ENCODE assay signal across 8 cellular contexts in the genomic region with DNA sequence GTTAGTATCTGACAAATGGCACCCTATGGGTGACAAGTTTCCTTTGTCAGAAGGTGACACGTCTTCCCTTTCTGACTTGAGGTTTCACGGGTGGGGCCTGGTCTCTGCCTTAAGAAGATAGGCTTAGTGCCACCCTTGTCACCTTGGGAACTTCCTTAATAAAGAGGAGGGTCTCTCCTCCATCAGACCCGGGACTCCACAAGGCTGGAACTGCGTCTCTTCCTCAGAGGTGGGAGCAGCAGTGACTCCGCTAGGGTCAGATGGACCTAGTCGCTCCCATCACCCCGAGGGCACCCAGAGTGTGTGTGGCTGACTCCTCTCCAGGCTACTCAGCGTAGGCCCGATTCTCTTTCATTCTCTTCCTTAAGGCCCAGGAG. TPM values are rescaled to one million over a fixed set of nuclear protein-coding genes. Genes with fewer than 3 reads are reported as not detected.
DNase-seq lines count a peak whose midpoint lies in the region; ATAC-seq, FAIRE-seq and TF ChIP-seq lines count a peak whose summit lies in the region.

No MANE protein-coding gene starts in this region.

- H3K79me1 ChIP-seq in H9 (ENCODE audit: insufficient read depth, low read depth, low read length, poor library complexity, severe bottlenecking): no peaks in the 10 kb centered on the region

- H3K4me3 Mint-ChIP-seq in H9: peak overlapping the region; percentile 91 to 97
- peak overlapping the region; percentile 99 for H3K4me3 Mint-ChIP-seq in activated CD4-positive, alpha-beta memory T cell treated with anti-CD3 and anti-CD28 coated beads, Interleukin-2, amount 10 ng/mL, durations not matched to agents 7 days and 5 days

- intact Hi-C loops in left ventricle myocardium inferior (cut with micrococcal nuclease): no loop called here

- H4K8ac ChIP-seq in H9 (replicated peaks; ENCODE audit: insufficient read length, low read depth, low read length): no peak overlapping the region

- no peak overlapping the region for H3K23ac ChIP-seq in H9 (ENCODE audit: insufficient read length, low read depth, low read length)

- H3K27ac Mint-ChIP-seq in H9: peak overlapping the region in 2 of 3 experiments; percentile 28 to 67; a peak in 1 of 7 replicates
- H3K27ac Mint-ChIP-seq in activated CD4-positive, alpha-beta memory T cell treated with anti-CD3 and anti-CD28 coated beads, Interleukin-2, amount 10 ng/mL, durations not matched to agents 7 days and 5 days: peak overlapping the region; percentile 89

- CTCF ChIA-PET in A549 (lab: Yijun Ruan, JAX): interaction anchor here (1.0 to 1.1 kb wide), 3 partner anchors 24 to 76 kb away, joined by 3 to 6 read pairs (median 4); no protein-coding TSS in a partner anchor
- CTCF ChIA-PET in activated CD4-positive, alpha-beta memory T cell treated with anti-CD3 and anti-CD28 coated beads, Interleukin-2, amount 10 ng/mL, durations not matched to agents 7 days and 5 days (lab: Charles Lee): interaction anchor here (0.7 to 1.3 kb wide), 4 partner anchors 35 to 188 kb away, joined by 3 read pairs; no protein-coding TSS in a partner anchor

- peaks cover 11 to 18% of the 10 kb centered on the region in 2 experiments for H3K4me1 Mint-ChIP-seq in H9
- peaks cover 35% of the 10 kb centered on the region for H3K4me1 Mint-ChIP-seq in activated CD4-positive, alpha-beta memory T cell treated with anti-CD3 and anti-CD28 coated beads, Interleukin-2, amount 10 ng/mL, durations not matched to agents 7 days and 5 days

- H3K27me3 ChIP-seq in H9 (ENCODE audit: insufficient read depth, low read length): no peaks in the 10 kb centered on the region
- H3K27me3 ChIP-seq in left ventricle myocardium inferior (ENCODE audit: low read depth): no peaks in the 10 kb centered on the region

- ATAC-seq in A549: peak; percentile 38 to 41
- ATAC-seq in HG03571 (IDR thresholded peaks at IDR 0.05; ENCODE audit: unreplicated experiment): no peak

- no peak for FAIRE-seq in A549 (lab: Jason Lieb, UNC)

- H2BK5ac ChIP-seq in H9 (ENCODE audit: insufficient read length, low read length): no peak overlapping the region

- no peak overlapping the region for H2BK15ac ChIP-seq in H9 (ENCODE audit: low read depth, low read length)

- H3K4ac ChIP-seq in H9 (ENCODE audit: low read depth, low read length): no peak overlapping the region

- no peak for TF ChIP-seq POLR2A in A549 (IDR thresholded peaks at IDR 0.05; ENCODE audit: low read length)

- WGBS in A549 (ENCODE audit: missing lambda C conversion rate): 67% methylated on average over 8 of the region's 9 CpGs
- no CpG with 5 or more reads among the region's 9 CpGs for WGBS in H9 (ENCODE audit: extremely low coverage, insufficient read length, low lambda C conversion rate)

- no peak for TF ChIP-seq EP300 in A549 (IDR thresholded peaks at IDR 0.05)

- no peak overlapping the region for H3K18ac ChIP-seq in H9 (ENCODE audit: insufficient read length, low read depth, low read length)

- H2AFZ ChIP-seq in H9 (ENCODE audit: low read length): no peak overlapping the region

- H3K4me1 ChIP-seq in A549: peaks cover 8% of the 10 kb centered on the region; the same call in 2 of the 3 replicates
- peaks cover 6% of the 10 kb centered on the region for H3K4me1 ChIP-seq in H9 (ENCODE audit: insufficient read depth, low read length)
- peaks cover 32% of the 10 kb centered on the region for H3K4me1 ChIP-seq in left ventricle myocardium inferior

- peak overlapping the region; percentile 68 to 88 for H3K27ac ChIP-seq in A549
- H3K27ac ChIP-seq in H9 (ENCODE audit: insufficient read length, low read depth, low read length): no peak overlapping the region
- H3K27ac ChIP-seq in left ventricle myocardium inferior (replicated peaks): peak overlapping the region; percentile 51

- no peaks in the 10 kb centered on the region for H3K9me3 Mint-ChIP-seq in H9
- no peaks in the 10 kb centered on the region for H3K9me3 Mint-ChIP-seq in activated CD4-positive, alpha-beta memory T cell treated with anti-CD3 and anti-CD28 coated beads, Interleukin-2, amount 10 ng/mL, durations not matched to agents 7 days and 5 days

- no peak overlapping the region for H3T11ph ChIP-seq in H9 (ENCODE audit: low read length)

- H3K79me2 ChIP-seq in H9 (ENCODE audit: insufficient read depth, low read length): no peaks in the 10 kb centered on the region

- no peaks in the 10 kb centered on the region for H4K20me1 ChIP-seq in H9 (ENCODE audit: control insufficient read depth, insufficient read depth, insufficient read length)

- H4K91ac ChIP-seq in H9 (ENCODE audit: insufficient read length, low read depth, low read length): no peak overlapping the region

- H2BK20ac ChIP-seq in H9 (ENCODE audit: low read depth, low read length, poor library complexity, severe bottlenecking): no peak overlapping the region

- H3K4me3 ChIP-seq in A549 (peak overlapping the region; percentile 79), left ventricle myocardium inferior (peak overlapping the region; percentile 99)

- no peak overlapping the region for H2BK120ac ChIP-seq in H9 (ENCODE audit: low read depth, low read length, poor library complexity, severe bottlenecking)

- no peak overlapping the region for H4K5ac ChIP-seq in H9 (ENCODE audit: insufficient read length, low read depth, low read length)

- H3K14ac ChIP-seq in H9 (ENCODE audit: insufficient read depth, low read length): no peak overlapping the region

- no peak overlapping the region for H2BK12ac ChIP-seq in H9 (ENCODE audit: insufficient read length, low read depth, low read length)

- DNase-seq in A549 (ENCODE audit: low read depth in 1 of 2, low spot score in 1 of 2) (no peak), H9 (peak; percentile 42), left ventricle myocardium inferior (no peak), HK-2 (ENCODE audit: unreplicated experiment) (no peak), NCI-H2171 treated with DMSO at 0.1 percent for 48 hours (lab: John Stamatoyannopoulos, UW) (no peak)
- peak; percentile 36 for DNase-seq in activated CD4-positive, alpha-beta memory T cell treated with anti-CD3 and anti-CD28 coated beads, Interleukin-2, amount 10 ng/mL, durations not matched to agents 7 days and 5 days
- peak; percentile 19 for DNase-seq in stimulated activated CD4-positive, alpha-beta T cell treated with anti-CD3 and anti-CD28 coated beads, Interleukin-4, amount 100 ng/mL, for 24 hours

- H3K23me2 ChIP-seq in H9 (ENCODE audit: insufficient read length, low read depth, low read length, poor library complexity, severe bottlenecking): no peaks in the 10 kb centered on the region

- H3K56ac ChIP-seq in H9 (ENCODE audit: insufficient read length, low read depth, low read length): no peak overlapping the region

- POLR2A ChIA-PET in A549 (lab: Yijun Ruan, JAX): interaction anchor here (2.2 kb wide), 1 partner anchor 79 kb away, joined by 13 read pairs; the partner anchor contains the start of gene SLC9A1
- POLR2A ChIA-PET in activated CD4-positive, alpha-beta memory T cell treated with anti-CD3 and anti-CD28 coated beads, Interleukin-2, amount 10 ng/mL, durations not matched to agents 7 days and 5 days (lab: Charles Lee): interaction anchor here (0.9 to 1.5 kb wide), 6 partner anchors 8 to 1095 kb away, joined by 3 to 10 read pairs (median 4); partner anchors contain the start of genes FAM76A, MED18, SLC9A1 and WASF2

- H3K27me3 Mint-ChIP-seq in H9 (ENCODE audit: low read depth): peaks cover 12% of the 10 kb centered on the region
- no peaks in the 10 kb centered on the region for H3K27me3 Mint-ChIP-seq in activated CD4-positive, alpha-beta memory T cell treated with anti-CD3 and anti-CD28 coated beads, Interleukin-2, amount 10 ng/mL, durations not matched to agents 7 days and 5 days

- H2AK5ac ChIP-seq in H9 (ENCODE audit: insufficient read length, low read length): no peak overlapping the region

- H3K4me2 ChIP-seq in A549 (peak overlapping the region; percentile 75), H9 (ENCODE audit: insufficient read depth, insufficient read length, low read length) (peak overlapping the region; percentile 20)

- H3K9me3 ChIP-seq in A549 (no peaks in the 10 kb centered on the region), H9 (ENCODE audit: control insufficient read depth, low read depth, low read length) (no peaks in the 10 kb centered on the region), left ventricle myocardium inferior (replicated peaks) (no peaks in the 10 kb centered on the region)

- no peak overlapping the region for H3K9ac ChIP-seq in H9 (ENCODE audit: extremely low read depth, insufficient read length, low read length)

- TF ChIP-seq RAD21 in A549 (conservative IDR thresholded peaks at IDR 0.05 in 1 of 2, IDR thresholded peaks at IDR 0.05 in 1 of 2): no peak

- H3K36me3 Mint-ChIP-seq in H9 (ENCODE audit: insufficient read depth in 1 of 3, low read depth in 3 of 3): no peaks in the 10 kb centered on the region
- peaks cover 7% of the 10 kb centered on the region for H3K36me3 Mint-ChIP-seq in activated CD4-positive, alpha-beta memory T cell treated with anti-CD3 and anti-CD28 coated beads, Interleukin-2, amount 10 ng/mL, durations not matched to agents 7 days and 5 days (ENCODE audit: low read depth)

- H3K36me3 ChIP-seq in left ventricle myocardium inferior: no peaks in the 10 kb centered on the region

- no peak for TF ChIP-seq CTCF in A549 (IDR thresholded peaks at IDR 0.05)
- TF ChIP-seq CTCF in H9 (conservative IDR thresholded peaks at IDR 0.05): no peak
- no peak for TF ChIP-seq CTCF in left ventricle myocardium inferior (IDR thresholded peaks at IDR 0.05; ENCODE audit: borderline replicate concordance)

TF ChIP-seq in A549, 52 proteins besides CTCF, POLR2A, EP300 and RAD21 (continues in another document):
- TF ChIP-seq CHD2 (IDR thresholded peaks at IDR 0.05; ENCODE audit: low read length, partially characterized antibody) (no peak), JUN (IDR thresholded peaks at IDR 0.05) (no peak), CEBPB (IDR thresholded peaks at IDR 0.05) (no peak), GATA3 (IDR thresholded peaks at IDR 0.05; ENCODE audit: borderline replicate concordance) (no peak), MAZ (IDR thresholded peaks at IDR 0.05; ENCODE audit: borderline replicate concordance, low read depth, low read length) (no peak), TP53 (CRISPR knock-in tag; IDR thresholded peaks at IDR 0.05) (no peak), HOXA7 (CRISPR knock-in tag; IDR thresholded peaks at IDR 0.05) (no peak), KDM5A (IDR thresholded peaks at IDR 0.05) (no peak), MAX (IDR thresholded peaks at IDR 0.05) (no peak)

RNA-seq across cellular contexts. Expression of gene WDTC1, which starts 0.8 kb away (rescaled TPM):
- polyA plus RNA-seq in A549 (2011; rRNA removed): 3.8 and 4.0 TPM in 2 replicates
- 2.9 and 4.3 TPM in 2 replicates for polyA plus RNA-seq in A549 (2012; cell fraction: cytosol; rRNA removed)
- 4.0 and 4.3 TPM in 2 replicates for polyA plus RNA-seq in A549 (2012; cell fraction: nucleus; rRNA removed)
- 6.0 to 7.8 TPM (median 6.9 TPM) in 3 replicates for polyA plus RNA-seq in A549 (2017; fragmentation: RNase III; extraction: RNeasy Plus Mini Kit Qiagen cat#74134 plus additional on column Dnase treatment)
- 6.2 and 6.6 TPM in 2 replicates for polyA minus RNA-seq in A549 (2011; rRNA and poly(A)+ RNA removed)
- total RNA-seq in H9 (2021): 19.0 and 20.5 TPM in 2 replicates
- total RNA-seq in activated CD4-positive, alpha-beta memory T cell treated with anti-CD3 and anti-CD28 coated beads, Interleukin-2, amount 10 ng/mL, durations not matched to agents 7 days and 5 days: 10 to 100 TPM; 45.4 to 47.1 TPM
- total RNA-seq in left ventricle myocardium inferior: 61.1 TPM

Comparison
In these comparisons a context has a peak if more than half of its experiments do, and no peak if none do; other contexts are left out.
1. DNase-seq: peak in H9 (single experiment), activated CD4-positive, alpha-beta memory T cell treated with anti-CD3 and anti-CD28 coated beads, Interleukin-2, amount 10 ng/mL, durations not matched to agents 7 days and 5 days (single experiment) and stimulated activated CD4-positive, alpha-beta T cell treated with anti-CD3 and anti-CD28 coated beads, Interleukin-4, amount 100 ng/mL, for 24 hours (single experiment); none in A549 (0 of 2), left ventricle myocardium inferior (single experiment), HK-2 (single experiment) and NCI-H2171 treated with DMSO at 0.1 percent for 48 hours (single experiment).